Comparison of ENCODE assay signal across 24 cellular contexts in the genomic region with DNA sequence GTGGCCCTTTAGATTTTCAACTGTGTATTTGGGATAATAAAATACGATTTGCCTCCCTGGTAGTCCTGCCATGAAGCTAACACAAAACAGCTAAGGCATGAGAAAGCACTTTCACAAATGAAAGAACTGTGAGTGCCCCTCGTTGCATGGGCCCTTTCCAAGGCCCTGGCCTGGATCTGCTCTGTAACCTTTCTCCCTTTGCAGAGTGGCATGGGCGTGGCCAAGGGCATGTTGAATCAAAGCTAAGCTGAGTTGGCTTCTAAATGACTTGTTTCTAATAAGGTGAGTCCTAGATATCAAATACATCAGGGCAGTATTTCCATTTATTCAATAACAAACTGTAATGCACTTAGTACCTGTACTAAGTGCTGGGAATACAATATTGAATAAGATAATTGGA.
A peak's percentile ranks its signal among the peaks of the same experiment; 100 is the strongest.
DNase-seq lines count a peak whose midpoint lies in the region; ATAC-seq, FAIRE-seq and TF ChIP-seq lines count a peak whose summit lies in the region.
"Had no signal": no experiment of that assay in that cellular context is flagged by ENCODE, and none has a peak within 500 bp of the region (broad histone marks: within the 10 kb centered on the region; RNA-seq: fewer than 3 reads in every experiment).

No MANE protein-coding gene starts in this region.

- TF ChIP-seq CTCF in bronchial epithelial cell (IDR thresholded peaks at IDR 0.05; ENCODE audit: insufficient read depth, low read length, severe bottlenecking): no peak

- H3K4me1 ChIP-seq in GM23248 (ENCODE audit: insufficient read depth): no peaks in the 10 kb centered on the region
- H3K4me1 ChIP-seq: A549; BE2C; BLaER1 treated with 17β-estradiol and CSF1 and Interleukin-3, amounts not matched to agents 10 nM and 100 nM had no signal

- H3F3A ChIP-seq in GM23248 (ENCODE audit: insufficient read depth): no peaks in the 10 kb centered on the region

- H3K36me3 ChIP-seq in bronchial epithelial cell (ENCODE audit: control insufficient read depth, insufficient read depth, low read length): no peaks in the 10 kb centered on the region
- no peaks in the 10 kb centered on the region for H3K36me3 ChIP-seq in GM23248 (ENCODE audit: low read depth)
- H3K36me3 ChIP-seq: BE2C; BLaER1 treated with 17β-estradiol and CSF1 and Interleukin-3, amounts not matched to agents 10 nM and 100 nM had no signal

- H3K4me2 ChIP-seq in GM23248 (ENCODE audit: unreplicated experiment): no peak overlapping the region
- H3K4me2 ChIP-seq: A549; BLaER1 treated with 17β-estradiol and CSF1 and Interleukin-3, amounts not matched to agents 10 nM and 100 nM; GM23338 had no signal

- in situ Hi-C loops in GM23248 (cut with MboI): loop anchor here (25.0 kb wide), 1 partner anchor 636 kb away; a partner anchor contains a TSS

- no peaks in the 10 kb centered on the region for H3K27me3 ChIP-seq in bronchial epithelial cell (ENCODE audit: control insufficient read depth, insufficient read depth, low read length)
- no peaks in the 10 kb centered on the region for H3K27me3 ChIP-seq in GM23248 (replicated peaks; ENCODE audit: insufficient read depth)
- H3K27me3 ChIP-seq: BE2C; BLaER1 treated with 17β-estradiol and CSF1 and Interleukin-3, amounts not matched to agents 10 nM and 100 nM had no signal

- no peak overlapping the region for H3K9ac ChIP-seq in GM23248
- H3K9ac ChIP-seq: BLaER1 treated with 17β-estradiol and CSF1 and Interleukin-3, amounts not matched to agents 10 nM and 100 nM had no signal

- no peak overlapping the region for H2AFZ ChIP-seq in GM23248

- FAIRE-seq in bronchial epithelial cell (lab: Jason Lieb, UNC): no peak
- FAIRE-seq: A549, D721Med, GM12878, GM19239 had no signal

- no peak overlapping the region for H3K27ac ChIP-seq in GM23248
- H3K27ac ChIP-seq: A549; BLaER1 treated with 17β-estradiol and CSF1 and Interleukin-3, amounts not matched to agents 10 nM and 100 nM had no signal

- no peaks in the 10 kb centered on the region for H4K20me1 ChIP-seq in GM23248 (ENCODE audit: insufficient read depth)
- H4K20me1 ChIP-seq: BLaER1 treated with 17β-estradiol and CSF1 and Interleukin-3, amounts not matched to agents 10 nM and 100 nM had no signal

- H3K9me3 ChIP-seq in GM23248 (ENCODE audit: low read depth): no peaks in the 10 kb centered on the region
- H3K9me3 ChIP-seq: A549; BE2C; BLaER1 treated with 17β-estradiol and CSF1 and Interleukin-3, amounts not matched to agents 10 nM and 100 nM had no signal

- ATAC-seq in esophagus mucosa (peak; percentile 54), left lobe of liver (peak; percentile 75)
- ATAC-seq: A549, GM12878, GM23338, HCT116 had no signal

- no peaks in the 10 kb centered on the region for H3K9me2 ChIP-seq in GM23248 (ENCODE audit: insufficient read depth)

- 71 to 77% methylated on average over 3 of the region's 3 CpGs for WGBS in GM23248 (ENCODE audit: low coverage in 1 of 2, low lambda C conversion rate in 2 of 2, missing lambda C conversion rate in 2 of 2), 2 experiments

- H3K4me3 ChIP-seq in bronchial epithelial cell (ENCODE audit: low read depth, low read length): no peak overlapping the region
- H3K4me3 ChIP-seq in GM23248: no peak overlapping the region
- H3K4me3 ChIP-seq: A549; BLaER1 treated with 17β-estradiol and CSF1 and Interleukin-3, amounts not matched to agents 10 nM and 100 nM; GM12878; GM23338 had no signal

- DNase-seq in bronchial epithelial cell (ENCODE audit: low read depth) (peak; percentile 35), left lobe of liver (ENCODE audit: low spot score) (no peak), GM23248 (no peak), OCI-M1 (lab: John Stamatoyannopoulos, UW) (no peak), mesenteric fat pad (ENCODE audit: low spot score) (no peak)
- DNase-seq: 8988T; ACHN; AML-193; BE2C; CD4-positive, alpha-beta T cell; CD8-positive, alpha-beta memory T cell; DMS 273 treated with DMSO at 0.1 percent for 48 hours; DMS79; EL; GDM1; H9 had no signal

- H3K79me2 ChIP-seq in GM23248 (ENCODE audit: insufficient read depth): no peaks in the 10 kb centered on the region
